ENCODE assay signal across 11 cellular contexts in genomic region chr2:28004086-28004485, GRCh38.
A peak's percentile ranks its signal among the peaks of the same experiment; 100 is the strongest.
DNase-seq lines count a peak whose midpoint lies in the region; ATAC-seq and TF ChIP-seq lines count a peak whose summit lies in the region.
"Had no signal": no experiment of that assay in that cellular context is flagged by ENCODE, and none has a peak within 500 bp of the region (broad histone marks: within the 10 kb centered on the region; RNA-seq: fewer than 3 reads in every experiment).

No MANE protein-coding gene starts in this region.

- no peaks in the 10 kb centered on the region for H3K79me2 ChIP-seq in mesendoderm (ENCODE audit: control insufficient read depth, insufficient read depth, low read length)

- DNase-seq in AG09319 (ENCODE audit: extremely low read depth, low read depth) (peak; percentile 46), HK-2 (ENCODE audit: unreplicated experiment) (peak; percentile 9), hepatic stellate cell (ENCODE audit: low spot score) (peak; percentile 7), mesendoderm (no peak), NCI-H524 (lab: John Stamatoyannopoulos, UW) (no peak), HuH-7.5 (ENCODE audit: low spot score) (no peak)
- no peak for DNase-seq in activated CD4-positive, alpha-beta T cell treated with anti-CD3 and anti-CD28 coated beads, Interleukin-2, amount 10 ng/mL, durations not matched to agents 24 days and 14 days
- DNase-seq: NCI-H510A treated with DMSO at 0.1 percent for 48 hours, spleen had no signal

- H3K56ac ChIP-seq in mesendoderm (ENCODE audit: low read length), result no peak overlapping the region

- no peak overlapping the region for H2BK120ac ChIP-seq in mesendoderm (ENCODE audit: low read depth, low read length)

- no peak overlapping the region for H2AK5ac ChIP-seq in mesendoderm (ENCODE audit: low read length)

- no peak overlapping the region for H2BK15ac ChIP-seq in mesendoderm (replicated peaks; ENCODE audit: low read depth)

- H3K36me3 Mint-ChIP-seq in activated CD4-positive, alpha-beta T cell treated with anti-CD3 and anti-CD28 coated beads, Interleukin-2, amount 10 ng/mL, durations not matched to agents 24 days and 14 days (ENCODE audit: low read depth), result peaks cover 10% of the 10 kb centered on the region

- no peak for TF ChIP-seq CTCF in AG09319 (IDR thresholded peaks at IDR 0.05; ENCODE audit: low read depth, low read length)

- H3K4me1 Mint-ChIP-seq in activated CD4-positive, alpha-beta T cell treated with anti-CD3 and anti-CD28 coated beads, Interleukin-2, amount 10 ng/mL, durations not matched to agents 24 days and 14 days, result peaks cover 25% of the 10 kb centered on the region

- H3K4me1 ChIP-seq in mesendoderm (ENCODE audit: control insufficient read depth, low read depth, low read length), result no peaks in the 10 kb centered on the region

- H2BK5ac ChIP-seq in mesendoderm (ENCODE audit: low read length), result no peak overlapping the region

- no peak overlapping the region for H3K4me3 Mint-ChIP-seq in activated CD4-positive, alpha-beta T cell treated with anti-CD3 and anti-CD28 coated beads, Interleukin-2, amount 10 ng/mL, durations not matched to agents 24 days and 14 days

- H3K23ac ChIP-seq in mesendoderm (ENCODE audit: low read length), result no peak overlapping the region

- no peak overlapping the region for H3K27ac ChIP-seq in mesendoderm (ENCODE audit: low read depth, low read length)
- H3K27ac ChIP-seq: spleen had no signal

- H3K4me2 ChIP-seq in mesendoderm (ENCODE audit: low read length), result no peak overlapping the region

- no peak overlapping the region for H3K9ac ChIP-seq in mesendoderm (ENCODE audit: low read length)

- H3K27me3 ChIP-seq in mesendoderm (ENCODE audit: insufficient read depth, low read length, poor library complexity), result no peaks in the 10 kb centered on the region
- H3K27me3 ChIP-seq: spleen had no signal

- H3K18ac ChIP-seq in mesendoderm (ENCODE audit: low read length), result no peak overlapping the region

- no peak overlapping the region for H4K8ac ChIP-seq in mesendoderm (ENCODE audit: low read depth, low read length)

- no peak for ATAC-seq in GM19452 (IDR thresholded peaks at IDR 0.05; ENCODE audit: unreplicated experiment)
- ATAC-seq: left lobe of liver had no signal

- H3K9me3 Mint-ChIP-seq in activated CD4-positive, alpha-beta T cell treated with anti-CD3 and anti-CD28 coated beads, Interleukin-2, amount 10 ng/mL, durations not matched to agents 24 days and 14 days, result peaks cover 14% of the 10 kb centered on the region

- no peak overlapping the region for H3K4me3 ChIP-seq in mesendoderm (ENCODE audit: low read length)
- H3K4me3 ChIP-seq: spleen had no signal

- H3K36me3 ChIP-seq in mesendoderm (ENCODE audit: control insufficient read depth, insufficient read depth, low read length), result no peaks in the 10 kb centered on the region
- H3K36me3 ChIP-seq: spleen had no signal

- no peak overlapping the region for H4K5ac ChIP-seq in mesendoderm (ENCODE audit: low read length)

- no peaks in the 10 kb centered on the region for H3K79me1 ChIP-seq in mesendoderm (ENCODE audit: low read length)

- H3K4ac ChIP-seq in mesendoderm (ENCODE audit: low read depth, low read length), result no peak overlapping the region

- H3K27me3 Mint-ChIP-seq in activated CD4-positive, alpha-beta T cell treated with anti-CD3 and anti-CD28 coated beads, Interleukin-2, amount 10 ng/mL, durations not matched to agents 24 days and 14 days, result no peaks in the 10 kb centered on the region

- intact Hi-C loops in activated CD4-positive, alpha-beta T cell treated with anti-CD3 and anti-CD28 coated beads, Interleukin-2, amount 10 ng/mL, durations not matched to agents 24 days and 14 days (cut with micrococcal nuclease), result loop anchor here (5.0 kb wide), 1 partner anchor 37 kb away; no protein-coding TSS in a partner anchor

- H3K27ac Mint-ChIP-seq in activated CD4-positive, alpha-beta T cell treated with anti-CD3 and anti-CD28 coated beads, Interleukin-2, amount 10 ng/mL, durations not matched to agents 24 days and 14 days, result peak overlapping the region; percentile 62

- WGBS in mesendoderm (ENCODE audit: extremely low coverage, insufficient coverage, low lambda C conversion rate), result no CpG with 5 or more reads among the region's 2 CpGs

Comparison
In these comparisons a context has a peak if more than half of its experiments do, and no peak if none do; other contexts are left out.
1. DNase-seq: peak in AG09319 (single experiment), HK-2 (single experiment) and hepatic stellate cell (single experiment); none in activated CD4-positive, alpha-beta T cell treated with anti-CD3 and anti-CD28 coated beads, Interleukin-2, amount 10 ng/mL, durations not matched to agents 24 days and 14 days (single experiment), mesendoderm (single experiment), NCI-H524 (0 of 2) and HuH-7.5 (single experiment).